1 cellular context compared by ENCODE assay signal in genomic region chr2:240437861-240438809, GRCh38.
TF ChIP-seq lines count a peak whose summit lies in the region.

No MANE protein-coding gene starts in this region.

TF ChIP-seq in HepG2, 621 proteins besides CTCF, POLR2A, EP300 and RAD21 (continued from another document):
- TF ChIP-seq, protein P1, sequence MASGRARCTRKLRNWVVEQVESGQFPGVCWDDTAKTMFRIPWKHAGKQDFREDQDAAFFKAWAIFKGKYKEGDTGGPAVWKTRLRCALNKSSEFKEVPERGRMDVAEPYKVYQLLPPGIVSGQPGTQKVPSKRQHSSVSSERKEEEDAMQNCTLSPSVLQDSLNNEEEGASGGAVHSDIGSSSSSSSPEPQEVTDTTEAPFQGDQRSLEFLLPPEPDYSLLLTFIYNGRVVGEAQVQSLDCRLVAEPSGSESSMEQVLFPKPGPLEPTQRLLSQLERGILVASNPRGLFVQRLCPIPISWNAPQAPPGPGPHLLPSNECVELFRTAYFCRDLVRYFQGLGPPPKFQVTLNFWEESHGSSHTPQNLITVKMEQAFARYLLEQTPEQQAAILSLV (CRISPR knock-in tag; IDR thresholded peaks at IDR 0.05; ENCODE audit: borderline replicate concordance), result peak; percentile 55; the same call in 1 of the 2 replicates
- peak; percentile 80 for TF ChIP-seq RBM39 (IDR thresholded peaks at IDR 0.05; ENCODE audit: low read depth, low read length, poor library complexity, severe bottlenecking)
- TF ChIP-seq ZNF350 (CRISPR knock-in tag; IDR thresholded peaks at IDR 0.05; ENCODE audit: borderline replicate concordance, low read depth), result peak; percentile 40; the same call in 1 of the 2 replicates
- TF ChIP-seq NR2F6 (IDR thresholded peaks at IDR 0.05), result no peak
- TF ChIP-seq NR2F6 (CRISPR knock-in tag; IDR thresholded peaks at IDR 0.05), result peak; percentile 38; the same call in 1 of the 2 replicates
- 0 out of 2 replicates have a peak, but pooled peaks have one; percentile 26 for TF ChIP-seq ELF3 (CRISPR knock-in tag; IDR thresholded peaks at IDR 0.05)
- peak; percentile 33; the same call in 1 of the 2 replicates for TF ChIP-seq ZNF768 (CRISPR knock-in tag; IDR thresholded peaks at IDR 0.05)
- TF ChIP-seq ZNF143 (CRISPR knock-in tag; IDR thresholded peaks at IDR 0.05), result 0 out of 2 replicates have a peak, but pooled peaks have one; percentile 18
